Comparison of ENCODE assay signal across 1 cellular context in genomic region chr6:16519265-16520242, GRCh38.
TF ChIP-seq lines count a peak whose summit lies in the region.

No MANE protein-coding gene starts in this region.

TF ChIP-seq in GM23338, 12 proteins besides CTCF, POLR2A, EP300 and RAD21 (continued from another document):
- no peak for TF ChIP-seq ETS1 (IDR thresholded peaks at IDR 0.05)
